Comparison of ENCODE assay signal across 8 cellular contexts in the genomic region with DNA sequence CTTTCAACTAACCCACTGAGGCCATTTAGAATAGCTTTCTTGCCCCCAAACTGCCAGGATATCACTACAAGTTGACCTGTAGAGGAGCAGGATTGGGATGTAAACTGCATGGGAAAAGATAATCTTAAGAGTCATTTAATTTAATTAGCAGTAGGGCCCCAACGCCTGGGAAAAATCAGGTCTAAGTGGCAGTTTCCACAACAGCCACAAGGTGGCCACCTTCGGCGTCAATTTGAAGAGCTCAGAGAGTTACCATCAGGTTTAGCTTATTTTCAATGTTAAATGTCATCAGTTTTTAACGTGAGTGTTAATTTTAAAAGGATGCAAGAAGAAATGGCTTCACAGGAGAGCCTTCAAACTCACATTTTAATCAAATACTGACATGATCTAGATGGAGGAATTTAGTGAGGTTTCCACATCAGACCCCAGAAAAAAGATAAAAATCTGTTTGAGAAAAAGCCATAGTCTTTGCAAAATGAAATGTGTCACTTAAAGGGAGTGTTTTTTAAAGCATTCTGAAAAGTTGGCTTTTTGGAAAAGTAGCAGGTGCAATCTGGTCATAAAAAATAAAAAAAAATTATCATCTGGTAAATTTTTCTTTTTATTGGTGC.
DNase-seq lines count a peak whose midpoint lies in the region; ATAC-seq, FAIRE-seq and TF ChIP-seq lines count a peak whose summit lies in the region.

No MANE protein-coding gene starts in this region.

- no peak overlapping the region for H3K4me2 ChIP-seq in Karpas-422 (ENCODE audit: low read depth, low read length, poor library complexity, severe bottlenecking)
- H3K4me2 ChIP-seq in K562 (ENCODE audit: insufficient read depth, low read length): no peak overlapping the region

- 0% methylated on average over 4 of the region's 4 CpGs for WGBS in K562 (ENCODE audit: insufficient coverage, low coverage, missing lambda C conversion rate)

- H3K4me3 ChIP-seq in Karpas-422 (ENCODE audit: low read length) (no peak overlapping the region), K562 (no peak overlapping the region)

- no peaks in the 10 kb centered on the region for H3K79me2 ChIP-seq in Karpas-422 (ENCODE audit: low read length)
- H3K79me2 ChIP-seq in K562 (ENCODE audit: control insufficient read depth, insufficient read depth, low read length): no peaks in the 10 kb centered on the region

- H3K27me3 ChIP-seq in Karpas-422 (ENCODE audit: low read length) (no peaks in the 10 kb centered on the region), K562 (ENCODE audit: control insufficient read depth in 2 of 2, insufficient read depth in 2 of 2, low read length in 2 of 2) (peaks cover 2 to 6% of the 10 kb centered on the region in 2 experiments; a peak in 4 of 5 replicates)

- POLR2A ChIA-PET in K562 (lab: Yijun Ruan, JAX): interaction anchor here (0.6 to 1.5 kb wide), 5 partner anchors 9 to 1195 kb away, joined by 3 to 5 read pairs (median 4); no protein-coding TSS in a partner anchor

- H3K9ac ChIP-seq in Karpas-422 (ENCODE audit: low read length): no peak overlapping the region
- H3K9ac ChIP-seq in K562 (ENCODE audit: insufficient read depth in 1 of 2, low read depth in 2 of 2, low read length in 2 of 2): no peak overlapping the region

- H2AFZ ChIP-seq in Karpas-422 (ENCODE audit: low read length) (no peak overlapping the region), K562 (ENCODE audit: low read depth, low read length) (no peak overlapping the region)

- TF ChIP-seq EP300 in K562 (IDR thresholded peaks at IDR 0.05; ENCODE audit: low read length): no peak

- H3K9me3 ChIP-seq in Karpas-422 (ENCODE audit: low read length) (no peaks in the 10 kb centered on the region), K562 (replicated peaks; ENCODE audit: control insufficient read depth, insufficient read depth, low read depth, low read length) (no peaks in the 10 kb centered on the region)

- peak; percentile 92 for FAIRE-seq in K562 (lab: Jason Lieb, UNC)
- peak; percentile 76 for FAIRE-seq in islet of Langerhans (lab: Jason Lieb, UNC)

- intact Hi-C loops in K562 (cut with micrococcal nuclease): loop anchor here (1.0 to 2.0 kb wide), 2 partner anchors 720 to 730 kb away; no protein-coding TSS in a partner anchor
- intact Hi-C loops in posterior vena cava (cut with DNase I): loop anchor here in 1 of 2 donors (5.0 kb wide), 1 partner anchor 723 kb away; no protein-coding TSS in a partner anchor

- in situ Hi-C loops in K562 (cut with MboI): loop anchor here (25.0 kb wide), 1 partner anchor 687 kb away; a partner anchor contains a TSS

- no peak for TF ChIP-seq POLR2A in K562 (conservative IDR thresholded peaks at IDR 0.05)

- CTCF ChIA-PET in K562 (lab: Yijun Ruan, JAX; ENCODE audit: low intra/inter-chr PET ratio): interaction anchor here (0.8 to 1.8 kb wide), 5 partner anchors 9 to 730 kb away, joined by 4 to 9 read pairs (median 5); no protein-coding TSS in a partner anchor

- no TSS peak for BruUV-seq in K562 (replicated peaks; lab: Mats Ljungman, UMichigan)

- H4K20me1 ChIP-seq in Karpas-422 (ENCODE audit: insufficient read depth, low read depth, low read length) (no peaks in the 10 kb centered on the region), K562 (replicated peaks; ENCODE audit: control insufficient read depth, insufficient read depth, low read length) (no peaks in the 10 kb centered on the region)

- H3K9me2 ChIP-seq in Karpas-422 (replicated peaks; ENCODE audit: insufficient read depth, low read length): no peaks in the 10 kb centered on the region

- ATAC-seq in GM19463 (IDR thresholded peaks at IDR 0.05; ENCODE audit: unreplicated experiment) (peak; percentile 91), K562 (peak; percentile 90)

- DNase-seq in DMS53 (lab: John Stamatoyannopoulos, UW) (peak; percentile 66), Karpas-422 (peak; percentile 75), T-helper 9 cell (peak; percentile 32), K562 (ENCODE audit: extremely low read depth in 1 of 4, low spot score in 3 of 4) (peak; percentile 56 to 78 (median 64)), posterior vena cava (ENCODE audit: low spot score) (no peak)
- DNase-seq in stimulated activated CD4-positive, alpha-beta T cell treated with anti-CD3 and anti-CD28 coated beads, Interleukin-4, amount 100 ng/mL, for 48 hours (ENCODE audit: low read depth in 2 of 2): peak; percentile 42 to 50

- no peak overlapping the region for H3K27ac ChIP-seq in Karpas-422 (ENCODE audit: low read length)
- H3K27ac ChIP-seq in K562 (ENCODE audit: extremely low read depth, low read depth, low read length): no peak overlapping the region

- peak; percentile 84 to 95 (median 91) for TF ChIP-seq CTCF in K562 (IDR thresholded peaks at IDR 0.05 in 2 of 3, conservative IDR thresholded peaks at IDR 0.05 in 1 of 3; ENCODE audit: insufficient read depth in 2 of 3, low read depth in 1 of 3, low read length in 3 of 3)

- H3K4me1 ChIP-seq in Karpas-422 (ENCODE audit: low read length) (no peaks in the 10 kb centered on the region), K562 (replicated peaks in 1 of 2; ENCODE audit: control insufficient read depth in 2 of 2, insufficient read depth in 2 of 2, low read length in 2 of 2) (peaks cover 0 to 4% of the 10 kb centered on the region in 2 experiments; a peak in 1 of 5 replicates)

- no peaks in the 10 kb centered on the region for H3K9me1 ChIP-seq in K562 (ENCODE audit: control insufficient read depth, insufficient read depth, low read length)

- peak; percentile 83 to 88 for TF ChIP-seq RAD21 in K562 (CRISPR knock-in tag; conservative IDR thresholded peaks at IDR 0.05 in 1 of 2, IDR thresholded peaks at IDR 0.05 in 1 of 2)

- no peaks in the 10 kb centered on the region for H3K36me3 ChIP-seq in Karpas-422 (ENCODE audit: insufficient read depth, low read length)
- H3K36me3 ChIP-seq in K562 (ENCODE audit: control insufficient read depth, insufficient read depth, low read length): no peaks in the 10 kb centered on the region

TF ChIP-seq in K562, 482 proteins besides CTCF, POLR2A, EP300 and RAD21:
- TF ChIP-seq, protein P1, sequence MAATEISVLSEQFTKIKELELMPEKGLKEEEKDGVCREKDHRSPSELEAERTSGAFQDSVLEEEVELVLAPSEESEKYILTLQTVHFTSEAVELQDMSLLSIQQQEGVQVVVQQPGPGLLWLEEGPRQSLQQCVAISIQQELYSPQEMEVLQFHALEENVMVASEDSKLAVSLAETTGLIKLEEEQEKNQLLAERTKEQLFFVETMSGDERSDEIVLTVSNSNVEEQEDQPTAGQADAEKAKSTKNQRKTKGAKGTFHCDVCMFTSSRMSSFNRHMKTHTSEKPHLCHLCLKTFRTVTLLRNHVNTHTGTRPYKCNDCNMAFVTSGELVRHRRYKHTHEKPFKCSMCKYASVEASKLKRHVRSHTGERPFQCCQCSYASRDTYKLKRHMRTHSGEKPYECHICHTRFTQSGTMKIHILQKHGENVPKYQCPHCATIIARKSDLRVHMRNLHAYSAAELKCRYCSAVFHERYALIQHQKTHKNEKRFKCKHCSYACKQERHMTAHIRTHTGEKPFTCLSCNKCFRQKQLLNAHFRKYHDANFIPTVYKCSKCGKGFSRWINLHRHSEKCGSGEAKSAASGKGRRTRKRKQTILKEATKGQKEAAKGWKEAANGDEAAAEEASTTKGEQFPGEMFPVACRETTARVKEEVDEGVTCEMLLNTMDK (IDR thresholded peaks at IDR 0.05; ENCODE audit: borderline replicate concordance, insufficient read depth, low read depth, low read length, poor library complexity, severe bottlenecking): peak; percentile 33
- peak; percentile 37; the same call in 1 of the 2 replicates for TF ChIP-seq STAG1 (CRISPR knock-in tag; IDR thresholded peaks at IDR 0.05; ENCODE audit: borderline replicate concordance)
- TF ChIP-seq SMC3 (conservative IDR thresholded peaks at IDR 0.05; ENCODE audit: insufficient read depth, low read depth, low read length): peak; percentile 96
- TF ChIP-seq, protein P2, sequence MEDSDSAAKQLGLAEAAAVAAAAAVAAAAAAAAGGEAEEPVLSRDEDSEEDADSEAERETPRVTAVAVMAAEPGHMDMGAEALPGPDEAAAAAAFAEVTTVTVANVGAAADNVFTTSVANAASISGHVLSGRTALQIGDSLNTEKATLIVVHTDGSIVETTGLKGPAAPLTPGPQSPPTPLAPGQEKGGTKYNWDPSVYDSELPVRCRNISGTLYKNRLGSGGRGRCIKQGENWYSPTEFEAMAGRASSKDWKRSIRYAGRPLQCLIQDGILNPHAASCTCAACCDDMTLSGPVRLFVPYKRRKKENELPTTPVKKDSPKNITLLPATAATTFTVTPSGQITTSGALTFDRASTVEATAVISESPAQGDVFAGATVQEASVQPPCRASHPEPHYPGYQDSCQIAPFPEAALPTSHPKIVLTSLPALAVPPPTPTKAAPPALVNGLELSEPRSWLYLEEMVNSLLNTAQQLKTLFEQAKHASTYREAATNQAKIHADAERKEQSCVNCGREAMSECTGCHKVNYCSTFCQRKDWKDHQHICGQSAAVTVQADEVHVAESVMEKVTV (CRISPR knock-in tag; IDR thresholded peaks at IDR 0.05): peak; percentile 57
- no peak for TF ChIP-seq ZC3H11A (IDR thresholded peaks at IDR 0.05; ENCODE audit: low read depth, low read length)
- 0 out of 2 replicates have a peak, but pooled peaks have one; percentile 51 for TF ChIP-seq XRCC5 (IDR thresholded peaks at IDR 0.05; ENCODE audit: low read depth, low read length)
